ENCODE assay signal across 15 cellular contexts in the genomic region with DNA sequence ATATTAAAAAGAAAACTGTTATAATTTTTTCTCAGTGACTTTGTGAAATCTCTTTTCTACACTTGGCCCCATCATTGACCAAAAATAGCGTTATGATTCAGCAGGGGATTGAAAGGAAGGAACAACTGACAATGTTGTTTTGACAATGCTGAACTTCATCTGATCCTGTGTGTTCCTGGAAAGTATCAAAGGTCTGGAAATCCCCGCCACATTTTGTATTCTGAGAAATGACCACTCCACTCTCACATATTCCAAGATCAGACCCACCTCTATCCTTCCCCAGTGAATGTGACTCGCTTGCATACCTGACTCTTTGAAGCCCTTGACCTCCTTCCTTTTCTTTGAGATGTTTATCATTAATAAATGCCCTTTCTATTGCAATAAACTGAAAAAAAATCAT. TPM values are rescaled to one million over a fixed set of nuclear protein-coding genes. Genes with fewer than 3 reads are reported as not detected.
DNase-seq lines count a peak whose midpoint lies in the region; ATAC-seq and TF ChIP-seq lines count a peak whose summit lies in the region.
"Had no signal": no experiment of that assay in that cellular context is flagged by ENCODE, and none has a peak within 500 bp of the region (broad histone marks: within the 10 kb centered on the region; RNA-seq: fewer than 3 reads in every experiment).

No MANE protein-coding gene starts in this region.

- CTCF ChIA-PET in activated naive CD4-positive, alpha-beta T cell treated with anti-CD3 and anti-CD28 coated beads, Interleukin-2, amount 10 ng/mL, durations not matched to agents 7 days and 5 days (lab: Charles Lee) = interaction anchor here (0.7 to 0.8 kb wide), 2 partner anchors 11 to 40 kb away, joined by 3 read pairs; no protein-coding TSS in a partner anchor
- CTCF ChIA-PET in activated CD8-positive, alpha-beta T cell treated with anti-CD3 and anti-CD28 coated beads for 36 hours (lab: Charles Lee) = interaction anchor here (0.9 kb wide), 1 partner anchor 11 kb away, joined by 3 read pairs; no protein-coding TSS in a partner anchor

- no peak overlapping the region for H3K9ac ChIP-seq in subcutaneous abdominal adipose tissue (ENCODE audit: low read length in 5 of 5)

- peak; percentile 82 for ATAC-seq in activated CD8-positive, alpha-beta T cell treated with anti-CD3 and anti-CD28 coated beads for 36 hours
- no peak for ATAC-seq in GM21786 (IDR thresholded peaks at IDR 0.05; ENCODE audit: unreplicated experiment)

- POLR2A ChIA-PET in activated CD8-positive, alpha-beta T cell treated with anti-CD3 and anti-CD28 coated beads for 36 hours (lab: Charles Lee) = no interaction called here

- peak overlapping the region; percentile 49 for H3K27ac Mint-ChIP-seq in activated naive CD4-positive, alpha-beta T cell treated with anti-CD3 and anti-CD28 coated beads, Interleukin-2, amount 10 ng/mL, durations not matched to agents 7 days and 5 days
- H3K27ac Mint-ChIP-seq in activated CD8-positive, alpha-beta T cell treated with anti-CD3 and anti-CD28 coated beads for 36 hours = peak overlapping the region; percentile 67

- no peak for DNase-seq in activated naive CD4-positive, alpha-beta T cell treated with anti-CD3 and anti-CD28 coated beads, Interleukin-2, amount 10 ng/mL, durations not matched to agents 7 days and 5 days
- DNase-seq in activated naive CD4-positive, alpha-beta T cell treated with Interleukin-2 at 50 U/mL for 16 hours = no peak
- DNase-seq in activated CD8-positive, alpha-beta T cell treated with anti-CD3 and anti-CD28 coated beads for 36 hours = peak; percentile 60
- DNase-seq in iris pigment epithelial cell (ENCODE audit: low read depth) (peak; percentile 81), ascending aorta (ENCODE audit: low spot score in 2 of 2) (no peak), D341Med (ENCODE audit: low spot score) (no peak)
- DNase-seq: foreskin melanocyte; left cardiac atrium; NCI-H187; NK-92 treated with Interleukin-12 subunit alpha and Interleukin-12 subunit beta, amount 100 ng/mL, for 24 hours had no signal

- H3K9me3 Mint-ChIP-seq in activated naive CD4-positive, alpha-beta T cell treated with anti-CD3 and anti-CD28 coated beads, Interleukin-2, amount 10 ng/mL, durations not matched to agents 7 days and 5 days = no peaks in the 10 kb centered on the region
- H3K9me3 Mint-ChIP-seq in activated CD8-positive, alpha-beta T cell treated with anti-CD3 and anti-CD28 coated beads for 36 hours = no peaks in the 10 kb centered on the region

- H3K4me3 ChIP-seq in subcutaneous abdominal adipose tissue (ENCODE audit: low read depth in 1 of 5, low read length in 5 of 5) (no peak overlapping the region), ascending aorta (no peak overlapping the region)
- H3K4me3 ChIP-seq: thoracic aorta had no signal

- H3K9me3 ChIP-seq in subcutaneous abdominal adipose tissue (ENCODE audit: control insufficient read depth in 5 of 5, low read length in 5 of 5) = no peaks in the 10 kb centered on the region
- H3K9me3 ChIP-seq in ascending aorta = no peaks in the 10 kb centered on the region
- H3K9me3 ChIP-seq: thoracic aorta had no signal

- no peaks in the 10 kb centered on the region for H3K36me3 Mint-ChIP-seq in activated naive CD4-positive, alpha-beta T cell treated with anti-CD3 and anti-CD28 coated beads, Interleukin-2, amount 10 ng/mL, durations not matched to agents 7 days and 5 days
- no peaks in the 10 kb centered on the region for H3K36me3 Mint-ChIP-seq in activated CD8-positive, alpha-beta T cell treated with anti-CD3 and anti-CD28 coated beads for 36 hours (ENCODE audit: low read depth)

- H3K4me3 Mint-ChIP-seq in activated naive CD4-positive, alpha-beta T cell treated with anti-CD3 and anti-CD28 coated beads, Interleukin-2, amount 10 ng/mL, durations not matched to agents 7 days and 5 days = no peak overlapping the region
- H3K4me3 Mint-ChIP-seq in activated CD8-positive, alpha-beta T cell treated with anti-CD3 and anti-CD28 coated beads for 36 hours = peak overlapping the region; percentile 12

- H3K4me1 Mint-ChIP-seq in activated naive CD4-positive, alpha-beta T cell treated with anti-CD3 and anti-CD28 coated beads, Interleukin-2, amount 10 ng/mL, durations not matched to agents 7 days and 5 days = peaks cover 26% of the 10 kb centered on the region
- H3K4me1 Mint-ChIP-seq in activated CD8-positive, alpha-beta T cell treated with anti-CD3 and anti-CD28 coated beads for 36 hours (ENCODE audit: low read depth) = peaks cover 20% of the 10 kb centered on the region

- no peak for TF ChIP-seq CTCF in activated CD8-positive, alpha-beta T cell treated with anti-CD3 and anti-CD28 coated beads for 36 hours (IDR thresholded peaks at IDR 0.05)
- no peak for TF ChIP-seq CTCF in ascending aorta (IDR thresholded peaks at IDR 0.05)

- H3K27me3 Mint-ChIP-seq in activated naive CD4-positive, alpha-beta T cell treated with anti-CD3 and anti-CD28 coated beads, Interleukin-2, amount 10 ng/mL, durations not matched to agents 7 days and 5 days = peaks cover 4% of the 10 kb centered on the region
- H3K27me3 Mint-ChIP-seq in activated CD8-positive, alpha-beta T cell treated with anti-CD3 and anti-CD28 coated beads for 36 hours = peaks cover 9% of the 10 kb centered on the region

- intact Hi-C loops in activated CD8-positive, alpha-beta T cell treated with anti-CD3 and anti-CD28 coated beads for 36 hours (cut with micrococcal nuclease) = no loop called here
- intact Hi-C loops in ascending aorta (cut with DNase I) = no loop called here

- H3K27ac ChIP-seq in subcutaneous abdominal adipose tissue (ENCODE audit: low read depth, low read length) = peak overlapping the region; percentile 9
- H3K27ac ChIP-seq in ascending aorta = no peak overlapping the region
- H3K27ac ChIP-seq: thoracic aorta had no signal

- H3K36me3 ChIP-seq in subcutaneous abdominal adipose tissue (ENCODE audit: control insufficient read depth in 5 of 5, insufficient read depth in 5 of 5, low read length in 5 of 5) (no peaks in the 10 kb centered on the region), ascending aorta (no peaks in the 10 kb centered on the region)
- H3K36me3 ChIP-seq: thoracic aorta had no signal

- H3K4me1 ChIP-seq in subcutaneous abdominal adipose tissue (ENCODE audit: control insufficient read depth in 5 of 5, insufficient read depth in 5 of 5, low read length in 5 of 5) = peaks cover 0 to 15% (median 11%) of the 10 kb centered on the region in 5 donors
- H3K4me1 ChIP-seq in ascending aorta = no peaks in the 10 kb centered on the region

- H3K27me3 ChIP-seq in subcutaneous abdominal adipose tissue (ENCODE audit: control insufficient read depth in 5 of 5, insufficient read depth in 4 of 5, low read length in 5 of 5) (no peaks in the 10 kb centered on the region), ascending aorta (no peaks in the 10 kb centered on the region)

RNA-seq across cellular contexts. Expression of a gene that starts 9.7 kb away (rescaled TPM):
- total RNA-seq in activated CD8-positive, alpha-beta T cell treated with anti-CD3 and anti-CD28 coated beads for 36 hours = 10 to 100 TPM; 41.2 to 43.3 TPM
- 21.3 TPM for total RNA-seq in ascending aorta

RNA-seq across cellular contexts. Expression of a gene that starts 53.2 kb away (rescaled TPM):
- total RNA-seq in activated CD8-positive, alpha-beta T cell treated with anti-CD3 and anti-CD28 coated beads for 36 hours = not detected
- total RNA-seq in ascending aorta = not detected
- total RNA-seq: chondrocyte, left cardiac atrium, osteoblast, thoracic aorta had no signal

Comparison
In these comparisons a context has a peak if more than half of its experiments do, and no peak if none do; other contexts are left out.
1. DNase-seq: peak in activated CD8-positive, alpha-beta T cell treated with anti-CD3 and anti-CD28 coated beads for 36 hours (single experiment) and iris pigment epithelial cell (single experiment); none in activated naive CD4-positive, alpha-beta T cell treated with anti-CD3 and anti-CD28 coated beads, Interleukin-2, amount 10 ng/mL, durations not matched to agents 7 days and 5 days (single experiment), activated naive CD4-positive, alpha-beta T cell treated with Interleukin-2 at 50 U/mL for 16 hours (single experiment), ascending aorta (0 of 2) and D341Med (single experiment).